In the genomic region with DNA sequence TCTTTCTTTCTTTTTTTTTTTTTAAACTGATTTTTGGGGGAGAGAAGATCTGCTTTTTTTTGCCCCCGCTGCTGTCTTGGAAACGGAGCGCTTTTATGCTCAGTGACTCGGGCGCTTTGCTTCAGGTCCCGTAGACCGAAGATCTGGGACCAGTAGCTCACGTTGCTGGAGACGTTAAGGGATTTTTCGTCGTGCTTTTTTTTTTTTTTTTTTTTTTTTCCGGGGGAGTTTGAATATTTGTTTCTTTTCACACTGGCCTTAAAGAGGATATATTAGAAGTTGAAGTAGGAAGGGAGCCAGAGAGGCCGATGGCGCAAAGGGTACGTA, we compare ENCODE assay signal across 8 cellular contexts. TPM values are rescaled to one million over a fixed set of nuclear protein-coding genes. Genes with fewer than 3 reads are reported as not detected.
DNase-seq lines count a peak whose midpoint lies in the region; ATAC-seq and TF ChIP-seq lines count a peak whose summit lies in the region.

No MANE protein-coding gene starts in this region.

- H3K4me1 ChIP-seq in foreskin keratinocyte (no peaks in the 10 kb centered on the region), sigmoid colon (peaks cover 0 to 19% (median 13%) of the 10 kb centered on the region in 4 donors)

- ATAC-seq in foreskin keratinocyte (no peak), HG03139 (IDR thresholded peaks at IDR 0.05; ENCODE audit: unreplicated experiment) (no peak), GM19328 (IDR thresholded peaks at IDR 0.05; ENCODE audit: unreplicated experiment) (no peak)

- peaks cover 45% of the 10 kb centered on the region for H3K36me3 ChIP-seq in SK-N-MC (ENCODE audit: insufficient read depth, low read length)
- H3K36me3 ChIP-seq in sigmoid colon = peaks cover 0 to 28% (median 4%) of the 10 kb centered on the region in 4 donors

- DNase-seq in SK-N-MC (ENCODE audit: low read depth, low spot score) (no peak), foreskin keratinocyte (no peak), sigmoid colon (no peak), UCSD-AML1 (lab: John Stamatoyannopoulos, UW; ENCODE audit: unreplicated experiment) (no peak)
- DNase-seq in stimulated activated naive CD4-positive, alpha-beta T cell treated with Interleukin-2 at 50 U/mL for 16 hours (lab: John Stamatoyannopoulos, UW) = no peak

- 7 to 9% methylated on average over 15 of the region's 15 CpGs for WGBS in sigmoid colon, 2 donors

- no peak for TF ChIP-seq POLR2A in sigmoid colon (IDR thresholded peaks at IDR 0.05)

- no peak for TF ChIP-seq EP300 in sigmoid colon (IDR thresholded peaks at IDR 0.05)

- TF ChIP-seq CTCF in foreskin keratinocyte (conservative IDR thresholded peaks at IDR 0.05) (no peak), sigmoid colon (IDR thresholded peaks at IDR 0.05) (no peak)

- H3K9ac ChIP-seq in SK-N-MC (ENCODE audit: insufficient read length) = peak overlapping the region; percentile 99

- intact Hi-C loops in sigmoid colon (cut with DNase I) = loop anchor here (2.0 to 10.0 kb wide), 7 partner anchors 139 to 1215 kb away; partner anchors contain the start of gene ETAA1

- H3K4me3 ChIP-seq in GM08714 (ENCODE audit: low read length) (peak overlapping the region; percentile 65), SK-N-MC (peak overlapping the region; percentile 82), sigmoid colon (peak overlapping the region; percentile 62 to 87 (median 84))

- H3K27me3 ChIP-seq in foreskin keratinocyte = no peaks in the 10 kb centered on the region
- no peaks in the 10 kb centered on the region for H3K27me3 ChIP-seq in sigmoid colon

- H3K27ac ChIP-seq in SK-N-MC (peak overlapping the region; percentile 100), foreskin keratinocyte (peak overlapping the region; percentile 73), sigmoid colon (peak overlapping the region; percentile 93 to 99 (median 98))

- H3K9me3 ChIP-seq in SK-N-MC (ENCODE audit: low read depth, low read length) (no peaks in the 10 kb centered on the region), sigmoid colon (no peaks in the 10 kb centered on the region)

RNA-seq across cellular contexts. Expression of gene MEIS1, which starts 0.6 kb away (rescaled TPM):
- total RNA-seq in foreskin keratinocyte (9.0 and 9.2 TPM in 2 replicates), sigmoid colon (100 to 1,000 TPM; 108 to 144 (median 128) TPM)
- polyA plus RNA-seq in foreskin keratinocyte (3.2 and 5.0 TPM in 2 replicates), sigmoid colon (10 to 100 TPM in 1 of 3 donors, 1 to 10 TPM in 2; 2.8 to 14.2 (median 7.8) TPM)

Comparison
In these comparisons a context has a peak if more than half of its experiments do, and no peak if none do; other contexts are left out.
1. RNA of gene MEIS1, which starts 0.6 kb away (total RNA-seq): 108 to 144 TPM in sigmoid colon; 9.0 to 9.2 TPM in foreskin keratinocyte; every median in the first group is over 10 times any median in the second.
2. Peak in every context shown above with its lines, with median percentiles within 50 percentile points of each other: H3K4me3 ChIP-seq and H3K27ac ChIP-seq.